Comparison of ENCODE assay signal across 9 cellular contexts in genomic region chr10:43396928-43397624, GRCh38. TPM values are rescaled to one million over a fixed set of nuclear protein-coding genes. Genes with fewer than 3 reads are reported as not detected.
DNase-seq lines count a peak whose midpoint lies in the region; ATAC-seq and TF ChIP-seq lines count a peak whose summit lies in the region.
"Had no signal": no experiment of that assay in that cellular context is flagged by ENCODE, and none has a peak within 500 bp of the region (broad histone marks: within the 10 kb centered on the region; RNA-seq: fewer than 3 reads in every experiment).

No MANE protein-coding gene starts in this region.

- WGBS in ectodermal cell, 2 experiments = 1% methylated on average over 70 of the region's 70 CpGs

- peaks cover 44% of the 10 kb centered on the region for H3K4me1 ChIP-seq in ectodermal cell (ENCODE audit: control insufficient read depth, insufficient read depth, low read length)
- peaks cover 82% of the 10 kb centered on the region for H3K4me1 ChIP-seq in lower lobe of right lung

- DNase-seq in AG20443 (ENCODE audit: low spot score) (peak; percentile 87), NCI-H526 treated with DMSO at 0.1 percent for 48 hours (lab: John Stamatoyannopoulos, UW) (peak; percentile 69), lower lobe of right lung (peak; percentile 95)
- peak; percentile 86 to 90 for DNase-seq in activated CD4-positive, alpha-beta T cell treated with anti-CD3 and anti-CD28 coated beads, Interleukin-2, amount 50 U/mL, for 48 hours
- DNase-seq in stimulated activated CD4-positive, alpha-beta T cell treated with anti-CD3 and anti-CD28 coated beads, TNF-alpha, amount 100 ng/mL, for 4 hours (ENCODE audit: low read depth in 3 of 3) = peak; percentile 39 to 63 (median 42)

- intact Hi-C loops in lower lobe of right lung (cut with DNase I) = no loop called here

- no peaks in the 10 kb centered on the region for H3K27me3 ChIP-seq in ectodermal cell (ENCODE audit: control insufficient read depth, insufficient read depth, low read length, poor library complexity, severe bottlenecking)
- H3K27me3 ChIP-seq in lower lobe of right lung (ENCODE audit: low read depth) = no peaks in the 10 kb centered on the region

- peak overlapping the region; percentile 92 for H3K27ac ChIP-seq in ectodermal cell (ENCODE audit: insufficient read depth, low read depth, low read length, poor library complexity, severe bottlenecking)
- H3K27ac ChIP-seq in lower lobe of right lung = peak overlapping the region; percentile 97

- no peaks in the 10 kb centered on the region for H3K9me3 ChIP-seq in ectodermal cell (ENCODE audit: control insufficient read depth, low read length)
- H3K9me3 ChIP-seq in lower lobe of right lung = no peaks in the 10 kb centered on the region

- peak overlapping the region; percentile 76 for H3K4me3 ChIP-seq in ectodermal cell (ENCODE audit: insufficient read depth, low read depth, low read length)
- H3K4me3 ChIP-seq in lower lobe of right lung = peak overlapping the region; percentile 79

- H3K36me3 ChIP-seq in ectodermal cell (ENCODE audit: control insufficient read depth, insufficient read depth, low read length) = peaks cover 31% of the 10 kb centered on the region
- peaks cover 39% of the 10 kb centered on the region for H3K36me3 ChIP-seq in lower lobe of right lung

- TF ChIP-seq CTCF in lower lobe of right lung (IDR thresholded peaks at IDR 0.05) = no peak

- ATAC-seq in GM19035 (IDR thresholded peaks at IDR 0.05; ENCODE audit: unreplicated experiment) = peak; percentile 88
- ATAC-seq in HG03175 (IDR thresholded peaks at IDR 0.05; ENCODE audit: unreplicated experiment) = peak; percentile 83
- ATAC-seq in lower lobe of right lung = peak; percentile 93 to 95

RNA-seq across cellular contexts. Expression of gene HNRNPF, which starts 11.9 kb away (rescaled TPM):
- polyA plus RNA-seq in ectodermal cell (2013, experiment 1 of 4) = 259 TPM
- 257 TPM for polyA plus RNA-seq in ectodermal cell (2013, experiment 2 of 4)
- 185 TPM for polyA plus RNA-seq in ectodermal cell (2013, experiment 3 of 4)
- polyA plus RNA-seq in ectodermal cell (2013, experiment 4 of 4) = 205 TPM
- total RNA-seq in lower lobe of right lung = 173 TPM

RNA-seq across cellular contexts. Expression of gene FXYD4, which starts 25.6 kb away (rescaled TPM):
- not detected for polyA plus RNA-seq in ectodermal cell (2013, experiment 1 of 4)
- not detected for polyA plus RNA-seq in ectodermal cell (2013, experiment 2 of 4)
- not detected for polyA plus RNA-seq in ectodermal cell (2013, experiment 3 of 4)
- not detected for polyA plus RNA-seq in ectodermal cell (2013, experiment 4 of 4)
- total RNA-seq in lower lobe of right lung = not detected
- total RNA-seq: M059J had no signal

RNA-seq across cellular contexts. Expression of gene ZNF487, which starts 39.8 kb away (rescaled TPM):
- 5.3 TPM for polyA plus RNA-seq in ectodermal cell (2013, experiment 1 of 4)
- polyA plus RNA-seq in ectodermal cell (2013, experiment 2 of 4) = 4.4 TPM
- polyA plus RNA-seq in ectodermal cell (2013, experiment 3 of 4) = 4.2 TPM
- polyA plus RNA-seq in ectodermal cell (2013, experiment 4 of 4) = 4.4 TPM
- total RNA-seq in lower lobe of right lung = 5.0 TPM

Comparison
In these comparisons a context has a peak if more than half of its experiments do, and no peak if none do; other contexts are left out.
1. Peak in every context shown above with its lines: DNase-seq, ATAC-seq, H3K4me3 ChIP-seq and H3K27ac ChIP-seq.
2. DNase-seq: peak in every context shown above with its lines; median percentile 95 in lower lobe of right lung; 88 in activated CD4-positive, alpha-beta T cell treated with anti-CD3 and anti-CD28 coated beads, Interleukin-2, amount 50 U/mL, for 48 hours; 87 in AG20443; 69 in NCI-H526 treated with DMSO at 0.1 percent for 48 hours; 42 in stimulated activated CD4-positive, alpha-beta T cell treated with anti-CD3 and anti-CD28 coated beads, TNF-alpha, amount 100 ng/mL, for 4 hours.